ENCODE assay signal across 14 cellular contexts in genomic region chr4:3136454-3136853, GRCh38.
DNase-seq lines count a peak whose midpoint lies in the region; ATAC-seq and TF ChIP-seq lines count a peak whose summit lies in the region.
"Had no signal": no experiment of that assay in that cellular context is flagged by ENCODE, and none has a peak within 500 bp of the region (broad histone marks: within the 10 kb centered on the region; RNA-seq: fewer than 3 reads in every experiment).

No MANE protein-coding gene starts in this region.

- intact Hi-C loops in right lobe of liver (cut with DNase I), result no loop called here

- CTCF ChIA-PET in AG04450 (lab: Charles Lee), result interaction anchor here (0.9 to 6.3 kb wide), 9 partner anchors 9 to 34 kb away, joined by 3 to 113 read pairs (median 6); no protein-coding TSS in a partner anchor

- in situ Hi-C loops in GM13977 (cut with MboI; ENCODE audit: low pct_unique_long_range_greater_than_20kb, low sequenced_read_pairs, unreplicated experiment), result no loop called here

- TF ChIP-seq POLR2A in right lobe of liver (IDR thresholded peaks at IDR 0.05), result no peak

- peaks cover 0 to 20% (median 7%) of the 10 kb centered on the region in 4 donors for H3K4me1 ChIP-seq in right lobe of liver

- DNase-seq in AG04450 (ENCODE audit: low read depth, low spot score) (no peak), GM13977 (ENCODE audit: low spot score) (no peak), amniotic epithelial cell (ENCODE audit: low read depth) (peak; percentile 35), right lobe of liver (no peak), MG63 (no peak), hypothalamus (lab: John Stamatoyannopoulos, UW) (no peak)
- DNase-seq: activated T-cell treated with anti-CD3 and anti-CD28 coated beads, Interleukin-2, amount 50 U/mL, for 24 hours; cerebellar nuclear complex; hippocampal formation; MV-4-11; naive B cell; stimulated activated CD4-positive, alpha-beta T cell treated with anti-CD3 and anti-CD28 coated beads, Interleukin-1b, Interleukin-23, amount 100 ng/mL, for 48 hours had no signal

- WGBS in right lobe of liver (ENCODE audit: insufficient coverage, low coverage, low lambda C conversion rate, missing lambda C conversion rate), result 90% methylated on average over 2 of the region's 2 CpGs

- peak; percentile 29; the same call in 1 of the 2 replicates for TF ChIP-seq CTCF in AG04450 (IDR thresholded peaks at IDR 0.05; ENCODE audit: low read depth, low read length)
- peak; percentile 11 for TF ChIP-seq CTCF in GM13977 (IDR thresholded peaks at IDR 0.05; ENCODE audit: extremely low read depth, insufficient read depth, missing control alignments)
- TF ChIP-seq CTCF in right lobe of liver (IDR thresholded peaks at IDR 0.05), result peak in 3 of 4 donors; percentile 35 to 45 (median 42)

- peaks cover 4 to 62% (median 14%) of the 10 kb centered on the region in 4 donors for H3K36me3 ChIP-seq in right lobe of liver
- peaks cover 5% of the 10 kb centered on the region for H3K36me3 ChIP-seq in MG63

- no peaks in the 10 kb centered on the region for H3K9me3 ChIP-seq in AG04450 (ENCODE audit: control insufficient read depth, insufficient read depth, low read length)
- H3K9me3 ChIP-seq in right lobe of liver, result no peaks in the 10 kb centered on the region
- no peaks in the 10 kb centered on the region for H3K9me3 ChIP-seq in MG63

- POLR2A ChIA-PET in AG04450 (lab: Yijun Ruan, JAX), result no interaction called here

- H3K27ac ChIP-seq in AG04450 (ENCODE audit: low read depth, low read length) (no peak overlapping the region), right lobe of liver (no peak overlapping the region)

- H3K27me3 ChIP-seq in AG04450 (ENCODE audit: control insufficient read depth, insufficient read depth, low read length) (no peaks in the 10 kb centered on the region), right lobe of liver (no peaks in the 10 kb centered on the region), MG63 (no peaks in the 10 kb centered on the region)

- no peak overlapping the region for H3K4me3 ChIP-seq in AG04450 (ENCODE audit: low read depth, low read length)
- no peak overlapping the region for H3K4me3 ChIP-seq in right lobe of liver
- H3K4me3 ChIP-seq in MG63, result no peak overlapping the region

- peak in 1 of 4 donors; percentile 37 for ATAC-seq in right lobe of liver
- ATAC-seq in GM19023 (IDR thresholded peaks at IDR 0.05; ENCODE audit: unreplicated experiment), result no peak
- ATAC-seq in GM19452 (IDR thresholded peaks at IDR 0.05; ENCODE audit: unreplicated experiment), result no peak
